Comparison of ENCODE assay signal across 19 cellular contexts in the genomic region with DNA sequence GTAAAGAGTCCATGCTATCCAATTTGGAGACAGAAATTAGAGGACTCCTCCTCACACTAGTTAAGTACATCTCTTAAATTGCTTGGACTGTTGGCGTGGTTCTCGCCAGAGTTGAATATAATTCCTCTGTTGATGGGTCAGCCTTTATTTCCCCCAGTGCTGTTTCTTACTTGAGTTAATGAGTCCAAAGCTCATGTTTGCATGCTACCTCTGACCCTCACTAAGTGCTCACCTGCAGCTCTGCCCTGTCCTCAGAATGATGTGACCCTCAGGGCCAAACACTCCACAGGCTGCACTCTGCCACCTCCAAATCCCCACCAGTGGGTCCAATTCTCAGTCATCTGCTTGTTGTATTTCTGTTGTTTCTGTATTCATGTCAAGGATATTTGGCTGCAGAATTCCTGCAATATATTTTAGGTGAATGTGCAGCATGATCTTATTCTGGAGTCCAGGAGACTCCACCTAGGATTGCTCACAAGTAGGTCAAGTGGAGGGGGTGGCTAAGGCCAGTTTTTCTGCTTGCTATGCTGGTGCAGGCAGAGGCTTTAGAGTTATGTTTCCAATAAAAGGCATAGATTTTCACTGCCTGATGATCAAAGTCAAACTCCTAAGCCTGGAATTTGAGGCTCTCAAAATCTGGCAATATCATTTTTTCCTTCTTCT. TPM values are rescaled to one million over a fixed set of nuclear protein-coding genes. Genes with fewer than 3 reads are reported as not detected.
DNase-seq lines count a peak whose midpoint lies in the region; ATAC-seq and TF ChIP-seq lines count a peak whose summit lies in the region.
"Had no signal": no experiment of that assay in that cellular context is flagged by ENCODE, and none has a peak within 500 bp of the region (broad histone marks: within the 10 kb centered on the region; RNA-seq: fewer than 3 reads in every experiment).

No MANE protein-coding gene starts in this region.

- H3K9me3 ChIP-seq in gastroesophageal sphincter = no peaks in the 10 kb centered on the region
- H3K9me3 ChIP-seq in trophoblast cell (ENCODE audit: insufficient read depth, low read depth, low read length) = no peaks in the 10 kb centered on the region
- H3K9me3 ChIP-seq: A549 had no signal

- no peak overlapping the region for H3K4ac ChIP-seq in trophoblast cell (ENCODE audit: low read depth, low read length)

- no peak for TF ChIP-seq POLR2A in gastroesophageal sphincter (IDR thresholded peaks at IDR 0.05)

- H4K12ac ChIP-seq in trophoblast cell (ENCODE audit: low read depth, low read length) = no peak overlapping the region

- no peak overlapping the region for H4K8ac ChIP-seq in trophoblast cell (ENCODE audit: low read depth, low read length)

- no peaks in the 10 kb centered on the region for H3K79me2 ChIP-seq in trophoblast cell (ENCODE audit: control insufficient read depth, insufficient read depth, low read length, poor library complexity)

- no peaks in the 10 kb centered on the region for H3K36me3 Mint-ChIP-seq in activated naive CD8-positive, alpha-beta T cell treated with anti-CD3 and anti-CD28 coated beads for 36 hours
- H3K36me3 Mint-ChIP-seq: CD14-positive monocyte, IgD-negative memory B cell had no signal

- H3K9me3 Mint-ChIP-seq in activated naive CD8-positive, alpha-beta T cell treated with anti-CD3 and anti-CD28 coated beads for 36 hours = no peaks in the 10 kb centered on the region
- H3K9me3 Mint-ChIP-seq: CD14-positive monocyte, IgD-negative memory B cell had no signal

- no peak overlapping the region for H3K4me3 Mint-ChIP-seq in activated naive CD8-positive, alpha-beta T cell treated with anti-CD3 and anti-CD28 coated beads for 36 hours
- H3K4me3 Mint-ChIP-seq: CD14-positive monocyte, IgD-negative memory B cell had no signal

- H3K27ac ChIP-seq in gastroesophageal sphincter (peak overlapping the region in 3 of 4 donors; percentile 76 to 80 (median 79)), trophoblast cell (ENCODE audit: low read depth, low read length) (no peak overlapping the region)
- H3K27ac ChIP-seq: A549, PC-9 had no signal

- H4K91ac ChIP-seq in trophoblast cell (ENCODE audit: low read depth, low read length) = no peak overlapping the region

- TF ChIP-seq EP300 in gastroesophageal sphincter (IDR thresholded peaks at IDR 0.05) = no peak

- no peak overlapping the region for H3K9ac ChIP-seq in trophoblast cell (ENCODE audit: low read length)

- H3K79me1 ChIP-seq in trophoblast cell (ENCODE audit: low read length) = peaks cover 2% of the 10 kb centered on the region

- no peak overlapping the region for H2BK12ac ChIP-seq in trophoblast cell (ENCODE audit: low read length)

- no peak overlapping the region for H2BK5ac ChIP-seq in trophoblast cell (ENCODE audit: low read depth, low read length, poor library complexity)

- no peak overlapping the region for H3K27ac Mint-ChIP-seq in activated naive CD8-positive, alpha-beta T cell treated with anti-CD3 and anti-CD28 coated beads for 36 hours
- H3K27ac Mint-ChIP-seq: CD14-positive monocyte, IgD-negative memory B cell had no signal

- H2BK120ac ChIP-seq in trophoblast cell (ENCODE audit: insufficient read depth, low read length, poor library complexity) = no peak overlapping the region

- TF ChIP-seq CTCF in gastroesophageal sphincter (IDR thresholded peaks at IDR 0.05) = no peak

- no peak overlapping the region for H3K4me2 ChIP-seq in trophoblast cell (ENCODE audit: low read length)
- H3K4me2 ChIP-seq: A549, PC-9 had no signal

- H3K36me3 ChIP-seq in gastroesophageal sphincter (no peaks in the 10 kb centered on the region), trophoblast cell (ENCODE audit: control insufficient read depth in 1 of 2, insufficient read depth in 2 of 2, low read length in 2 of 2) (no peaks in the 10 kb centered on the region)

- no peaks in the 10 kb centered on the region for H3K27me3 ChIP-seq in gastroesophageal sphincter
- H3K27me3 ChIP-seq in trophoblast cell (ENCODE audit: insufficient read depth, low read length) = no peaks in the 10 kb centered on the region

- peak; percentile 34 for DNase-seq in AG20443 (ENCODE audit: low spot score)
- peak; percentile 21 for DNase-seq in NCI-H510A treated with DMSO at 0.1 percent for 48 hours (lab: John Stamatoyannopoulos, UW)
- DNase-seq in trophoblast cell = peak; percentile 32 to 50
- no peak for DNase-seq in NCI-H345 treated with DMSO at 0.1 percent for 48 hours (lab: John Stamatoyannopoulos, UW; ENCODE audit: unreplicated experiment)
- DNase-seq in activated naive CD8-positive, alpha-beta T cell treated with anti-CD3 and anti-CD28 coated beads for 36 hours = no peak
- DNase-seq in HuH-7.5 (ENCODE audit: low spot score) = no peak
- DNase-seq in DMS114 treated with DMSO at 0.1 percent for 48 hours (lab: John Stamatoyannopoulos, UW; ENCODE audit: unreplicated experiment) = no peak
- DNase-seq: AML-193, DMS153, H7, Kasumi-1, NCI-H187, NCI-H446, NCI-H748 treated with DMSO at 0.1 percent for 48 hours, PC-9 had no signal

- WGBS in gastroesophageal sphincter (ENCODE audit: low coverage in 1 of 2), 2 donors = 85 to 100% methylated on average over 2 of the region's 2 CpGs
- no CpG with 5 or more reads among the region's 2 CpGs for WGBS in trophoblast cell (ENCODE audit: extremely low coverage, insufficient coverage, insufficient read length)

- ATAC-seq in gastroesophageal sphincter = no peak
- ATAC-seq: A549 had no signal

- H3K18ac ChIP-seq in trophoblast cell (ENCODE audit: low read length) = no peak overlapping the region

- H3K4me3 ChIP-seq in gastroesophageal sphincter = no peak overlapping the region
- H3K4me3 ChIP-seq in trophoblast cell (ENCODE audit: low read depth, low read length) = no peak overlapping the region
- H3K4me3 ChIP-seq: A549, PC-9 had no signal

- no peak overlapping the region for H2AFZ ChIP-seq in trophoblast cell (ENCODE audit: insufficient read depth, low read length, poor library complexity)
- H2AFZ ChIP-seq: PC-9 had no signal

- H3K4me1 ChIP-seq in gastroesophageal sphincter (peaks cover 12 to 91% (median 27%) of the 10 kb centered on the region in 3 donors), trophoblast cell (ENCODE audit: control insufficient read depth in 1 of 2, insufficient read depth in 2 of 2, low read length in 2 of 2) (no peaks in the 10 kb centered on the region)
- H3K4me1 ChIP-seq: A549 had no signal

- H2AK5ac ChIP-seq in trophoblast cell (ENCODE audit: low read length) = no peak overlapping the region

- no peak overlapping the region for H3K23ac ChIP-seq in trophoblast cell (ENCODE audit: low read length)

- H3K4me1 Mint-ChIP-seq in activated naive CD8-positive, alpha-beta T cell treated with anti-CD3 and anti-CD28 coated beads for 36 hours = no peaks in the 10 kb centered on the region
- H3K4me1 Mint-ChIP-seq: CD14-positive monocyte, IgD-negative memory B cell had no signal

- H3K14ac ChIP-seq in trophoblast cell (ENCODE audit: low read length) = no peak overlapping the region

- H3K27me3 Mint-ChIP-seq in activated naive CD8-positive, alpha-beta T cell treated with anti-CD3 and anti-CD28 coated beads for 36 hours = peaks cover 20% of the 10 kb centered on the region

RNA-seq across cellular contexts. Expression of gene RDH14, which starts 37.8 kb away (rescaled TPM):
- 10 to 100 TPM; 49.7 to 76.3 (median 61.9) TPM for total RNA-seq in gastroesophageal sphincter
- 15.9 and 16.2 TPM in 2 replicates for polyA plus RNA-seq in trophoblast cell (2013)
- total RNA-seq in activated naive CD8-positive, alpha-beta T cell treated with anti-CD3 and anti-CD28 coated beads for 36 hours = 10 to 100 TPM; 20.5 to 21.2 TPM

Comparison
In these comparisons a context has a peak if more than half of its experiments do, and no peak if none do; other contexts are left out.
1. DNase-seq: peak in AG20443 (single experiment), NCI-H510A treated with DMSO at 0.1 percent for 48 hours (single experiment) and trophoblast cell (2 of 2); none in NCI-H345 treated with DMSO at 0.1 percent for 48 hours (single experiment), activated naive CD8-positive, alpha-beta T cell treated with anti-CD3 and anti-CD28 coated beads for 36 hours (single experiment), HuH-7.5 (single experiment) and DMS114 treated with DMSO at 0.1 percent for 48 hours (single experiment).